ENCODE assay signal across 18 cellular contexts in the genomic region with DNA sequence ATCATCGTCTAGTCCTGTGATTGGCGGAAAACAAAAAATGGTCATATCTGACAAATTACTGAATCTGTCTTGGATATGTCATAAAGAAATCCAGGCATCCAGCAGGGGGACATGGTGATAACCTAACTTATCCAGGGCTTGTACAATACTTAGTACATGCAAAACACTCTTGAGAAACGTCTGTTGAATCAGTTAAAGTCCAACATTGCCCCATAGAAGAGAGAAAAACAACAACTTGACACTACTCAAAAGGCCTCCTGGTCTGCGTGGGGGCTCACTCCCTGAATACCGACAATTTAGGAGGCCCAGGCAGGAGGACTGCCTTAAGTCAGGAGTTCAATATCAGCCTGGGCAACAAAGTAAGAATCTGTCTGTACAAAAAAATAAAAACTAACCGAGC.
"Had no signal": no experiment of that assay in that cellular context is flagged by ENCODE, and none has a peak within 500 bp of the region (broad histone marks: within the 10 kb centered on the region; RNA-seq: fewer than 3 reads in every experiment).

No MANE protein-coding gene starts in this region.

- H3K4me3 ChIP-seq: coronary artery, gastrocnemius medialis, smooth muscle cell, suprapubic skin, thyroid gland had no signal

- DNase-seq: effector CD8-positive, alpha-beta T cell; gastrocnemius medialis; immature natural killer cell; kidney; left cardiac atrium; left ventricle myocardium superior; mesendoderm; naive B cell; right cardiac atrium; stimulated activated CD4-positive, alpha-beta T cell treated with anti-CD3 and anti-CD28 coated beads, Interleukin-2, amount 100 ng/mL, for 48 hours; stimulated activated CD8-positive, alpha-beta memory T cell treated with anti-CD3 and anti-CD28 coated beads, Interleukin-4, amount 100 ng/mL, for 48 hours; stimulated activated naive CD8-positive, alpha-beta T cell treated with anti-CD3 and anti-CD28 coated beads, Interleukin-15, Interleukin-2, amounts not matched to agents 100 U/mL and 50 U/mL, for 24 hours; thyroid gland had no signal

- H3K27me3 ChIP-seq: gastrocnemius medialis, suprapubic skin, thyroid gland had no signal

- H3K9me3 ChIP-seq: gastrocnemius medialis, suprapubic skin, thyroid gland had no signal

- H3K36me3 ChIP-seq: gastrocnemius medialis, suprapubic skin, thyroid gland had no signal

- H3K27ac ChIP-seq: coronary artery, gastrocnemius medialis, suprapubic skin, thyroid gland had no signal

- H3K4me1 ChIP-seq: gastrocnemius medialis, thyroid gland had no signal

- ATAC-seq: esophagus mucosa; gastrocnemius medialis; left cardiac atrium; left ventricle myocardium superior; right cardiac atrium; stimulated activated effector memory CD8-positive, alpha-beta T cell treated with anti-CD3 and anti-CD28 coated beads, Interleukin-12 subunit alpha, Interleukin-12 subunit beta, amount 100 ng/mL, for 72 hours; stimulated activated naive CD8-positive, alpha-beta T cell treated with anti-CD3 and anti-CD28 coated beads, Interleukin-15, Interleukin-2, amounts not matched to agents 100 U/mL and 50 U/mL, for 24 hours had no signal

- H3K4me2 ChIP-seq: smooth muscle cell had no signal
